16 cellular contexts compared by ENCODE assay signal in genomic region chr6:89481695-89482094, GRCh38. TPM values are rescaled to one million over a fixed set of nuclear protein-coding genes. Genes with fewer than 3 reads are reported as not detected.
DNase-seq lines count a peak whose midpoint lies in the region; TF ChIP-seq lines count a peak whose summit lies in the region.
"Had no signal": no experiment of that assay in that cellular context is flagged by ENCODE, and none has a peak within 500 bp of the region (broad histone marks: within the 10 kb centered on the region; RNA-seq: fewer than 3 reads in every experiment).

No MANE protein-coding gene starts in this region.

- H3K79me1 ChIP-seq in H9 (ENCODE audit: insufficient read depth, low read depth, low read length, poor library complexity, severe bottlenecking), result no peaks in the 10 kb centered on the region

- no peaks in the 10 kb centered on the region for H3K27me3 Mint-ChIP-seq in H9 (ENCODE audit: low read depth)
- H3K27me3 Mint-ChIP-seq in chondrocyte (ENCODE audit: low read depth), result no peaks in the 10 kb centered on the region
- H3K27me3 Mint-ChIP-seq in neural progenitor cell (ENCODE audit: insufficient read depth, low read depth), result peaks cover 4% of the 10 kb centered on the region

- H3K36me3 Mint-ChIP-seq in H9 (ENCODE audit: insufficient read depth in 1 of 3, low read depth in 3 of 3) (no peaks in the 10 kb centered on the region), chondrocyte (ENCODE audit: low read depth) (no peaks in the 10 kb centered on the region), neural progenitor cell (peaks cover 2% of the 10 kb centered on the region)

- H3K79me2 ChIP-seq in H9 (ENCODE audit: insufficient read depth, low read length), result no peaks in the 10 kb centered on the region
- no peaks in the 10 kb centered on the region for H3K79me2 ChIP-seq in Loucy (ENCODE audit: insufficient read depth, low read length)
- H3K79me2 ChIP-seq in neural progenitor cell (ENCODE audit: low read depth), result peaks cover 4% of the 10 kb centered on the region

- H3K4me1 Mint-ChIP-seq in H9 (peaks cover 32 to 41% of the 10 kb centered on the region in 2 experiments), chondrocyte (ENCODE audit: low read depth) (peaks cover 49% of the 10 kb centered on the region), neural progenitor cell (peaks cover 41% of the 10 kb centered on the region)

- no peaks in the 10 kb centered on the region for H3K27me3 ChIP-seq in H9 (ENCODE audit: insufficient read depth, low read length)
- no peaks in the 10 kb centered on the region for H3K27me3 ChIP-seq in Loucy (ENCODE audit: insufficient read depth, low read length, poor library complexity, severe bottlenecking)
- H3K27me3 ChIP-seq in neural progenitor cell, result no peaks in the 10 kb centered on the region
- H3K27me3 ChIP-seq: SJCRH30 had no signal

- no peaks in the 10 kb centered on the region for H3K9me2 ChIP-seq in Loucy (replicated peaks; ENCODE audit: low read depth, low read length)

- no peak overlapping the region for H2BK120ac ChIP-seq in H9 (ENCODE audit: low read depth, low read length, poor library complexity, severe bottlenecking)

- no peaks in the 10 kb centered on the region for H3K23me2 ChIP-seq in H9 (ENCODE audit: insufficient read length, low read depth, low read length, poor library complexity, severe bottlenecking)

- H4K5ac ChIP-seq in H9 (ENCODE audit: insufficient read length, low read depth, low read length), result no peak overlapping the region

- H2BK12ac ChIP-seq in H9 (ENCODE audit: insufficient read length, low read depth, low read length), result no peak overlapping the region

- H3K4me2 ChIP-seq in H9 (ENCODE audit: insufficient read depth, insufficient read length, low read length), result no peak overlapping the region
- no peak overlapping the region for H3K4me2 ChIP-seq in Loucy (ENCODE audit: low read depth, low read length, poor library complexity, severe bottlenecking)
- H3K4me2 ChIP-seq in neural progenitor cell, result no peak overlapping the region

- H4K20me1 ChIP-seq in H9 (ENCODE audit: control insufficient read depth, insufficient read depth, insufficient read length), result no peaks in the 10 kb centered on the region
- H4K20me1 ChIP-seq in Loucy (ENCODE audit: insufficient read depth, low read length, poor library complexity, severe bottlenecking), result no peaks in the 10 kb centered on the region
- H4K20me1 ChIP-seq in neural progenitor cell (ENCODE audit: low read depth), result peaks cover 22% of the 10 kb centered on the region

- H3K9ac ChIP-seq in H9 (ENCODE audit: extremely low read depth, insufficient read length, low read length) (no peak overlapping the region), Loucy (ENCODE audit: low read depth, low read length, poor library complexity, severe bottlenecking) (no peak overlapping the region), neural progenitor cell (no peak overlapping the region)

- WGBS in H9 (ENCODE audit: extremely low coverage, insufficient read length, low lambda C conversion rate), result no CpG with 5 or more reads among the region's 1 CpG

- no peak overlapping the region for H2AK5ac ChIP-seq in H9 (ENCODE audit: insufficient read length, low read length)

- no peak overlapping the region for H4K8ac ChIP-seq in H9 (replicated peaks; ENCODE audit: insufficient read length, low read depth, low read length)

- H3T11ph ChIP-seq in H9 (ENCODE audit: low read length), result no peak overlapping the region

- no peak overlapping the region for H3K18ac ChIP-seq in H9 (ENCODE audit: insufficient read length, low read depth, low read length)

- H3K27ac Mint-ChIP-seq in H9, result peak overlapping the region in 2 of 3 experiments; percentile 9 to 29; a peak in 3 of 7 replicates
- peak overlapping the region; percentile 76 for H3K27ac Mint-ChIP-seq in chondrocyte (ENCODE audit: unreplicated experiment)
- peak overlapping the region; percentile 58 for H3K27ac Mint-ChIP-seq in neural progenitor cell
- H3K27ac Mint-ChIP-seq: IgD-negative memory B cell had no signal

- no peak overlapping the region for H3K56ac ChIP-seq in H9 (ENCODE audit: insufficient read length, low read depth, low read length)

- H3F3A ChIP-seq in Loucy (ENCODE audit: low read depth) (no peaks in the 10 kb centered on the region), neural progenitor cell (ENCODE audit: low read depth) (peaks cover 16% of the 10 kb centered on the region)

- H3K9me3 Mint-ChIP-seq in H9, result no peaks in the 10 kb centered on the region; a peak in 1 of 5 replicates
- no peaks in the 10 kb centered on the region for H3K9me3 Mint-ChIP-seq in chondrocyte (ENCODE audit: low read depth)
- peaks cover 2% of the 10 kb centered on the region for H3K9me3 Mint-ChIP-seq in neural progenitor cell
- H3K9me3 Mint-ChIP-seq: IgD-negative memory B cell had no signal

- no peak overlapping the region for H2BK5ac ChIP-seq in H9 (ENCODE audit: insufficient read length, low read length)

- H3K23ac ChIP-seq in H9 (ENCODE audit: insufficient read length, low read depth, low read length), result no peak overlapping the region

- H3K4ac ChIP-seq in H9 (ENCODE audit: low read depth, low read length), result no peak overlapping the region

- no peak overlapping the region for H2BK15ac ChIP-seq in H9 (ENCODE audit: low read depth, low read length)

- H2AFZ ChIP-seq in H9 (ENCODE audit: low read length) (no peak overlapping the region), Loucy (ENCODE audit: low read length) (no peak overlapping the region), neural progenitor cell (replicated peaks) (no peak overlapping the region)

- no peak overlapping the region for H2BK20ac ChIP-seq in H9 (ENCODE audit: low read depth, low read length, poor library complexity, severe bottlenecking)

- DNase-seq in H9 (no peak), chondrocyte (ENCODE audit: low spot score) (no peak), neural progenitor cell (ENCODE audit: low spot score) (no peak), AG08395 (ENCODE audit: low spot score) (no peak), NCI-H1436 (lab: John Stamatoyannopoulos, UW) (no peak), HuH-7 (ENCODE audit: low spot score) (no peak)
- DNase-seq: ACHN, COR-L47, DMS79, NCI-H2029, NCI-H510A treated with DMSO at 0.1 percent for 48 hours, SJCRH30, SW 1271 had no signal

- H3K14ac ChIP-seq in H9 (ENCODE audit: insufficient read depth, low read length), result no peak overlapping the region

- no peak for TF ChIP-seq CTCF in H9 (conservative IDR thresholded peaks at IDR 0.05)
- peak; percentile 30 for TF ChIP-seq CTCF in Loucy (conservative IDR thresholded peaks at IDR 0.05; ENCODE audit: low read length)
- no peak for TF ChIP-seq CTCF in chondrocyte (IDR thresholded peaks at IDR 0.05)
- no peak for TF ChIP-seq CTCF in neural progenitor cell (IDR thresholded peaks at IDR 0.05)

- no peaks in the 10 kb centered on the region for H3K9me3 ChIP-seq in H9 (ENCODE audit: control insufficient read depth, low read depth, low read length)
- H3K9me3 ChIP-seq in Loucy (ENCODE audit: insufficient read depth, low read depth, low read length), result no peaks in the 10 kb centered on the region
- no peaks in the 10 kb centered on the region for H3K9me3 ChIP-seq in neural progenitor cell (ENCODE audit: low read depth)
- H3K9me3 ChIP-seq: HAP-1, SJCRH30 had no signal

- H3K4me1 ChIP-seq in H9 (ENCODE audit: insufficient read depth, low read length), result no peaks in the 10 kb centered on the region; the same call in 1 of the 2 replicates
- H3K4me1 ChIP-seq in Loucy (ENCODE audit: insufficient read depth, low read length, poor library complexity, severe bottlenecking), result no peaks in the 10 kb centered on the region
- H3K4me1 ChIP-seq in neural progenitor cell, result peaks cover 47% of the 10 kb centered on the region
- H3K4me1 ChIP-seq: SJCRH30 had no signal

- no peak overlapping the region for H4K91ac ChIP-seq in H9 (ENCODE audit: insufficient read length, low read depth, low read length)

- H3K4me3 Mint-ChIP-seq in H9 (no peak overlapping the region), chondrocyte (ENCODE audit: unreplicated experiment) (no peak overlapping the region), neural progenitor cell (no peak overlapping the region)
- H3K4me3 Mint-ChIP-seq: IgD-negative memory B cell had no signal

- H3K27ac ChIP-seq in H9 (ENCODE audit: insufficient read length, low read depth, low read length) (no peak overlapping the region), neural progenitor cell (no peak overlapping the region)
- H3K27ac ChIP-seq: SJCRH30 had no signal

- H3K36me3 ChIP-seq in Loucy (ENCODE audit: insufficient read depth, low read length) (no peaks in the 10 kb centered on the region), neural progenitor cell (no peaks in the 10 kb centered on the region)
- H3K36me3 ChIP-seq: HAP-1, SJCRH30 had no signal

- H3K4me3 ChIP-seq in Loucy (ENCODE audit: low read length, poor library complexity, severe bottlenecking) (no peak overlapping the region), neural progenitor cell (no peak overlapping the region)
- H3K4me3 ChIP-seq: HAP-1, SJCRH30 had no signal

RNA-seq across cellular contexts. Expression of gene ANKRD6, which starts 48.7 kb away (rescaled TPM):
- 5.4 and 5.6 TPM in 2 replicates for total RNA-seq in H9 (2021)
- 22.4 to 31.3 TPM (median 28.7 TPM) in 3 replicates for total RNA-seq in chondrocyte
- 36.3 and 45.0 TPM in 2 replicates for total RNA-seq in neural progenitor cell (ENCODE audit: low replicate concordance)

Comparison
In these comparisons a context has a peak if more than half of its experiments do, and no peak if none do; other contexts are left out.
1. H3K27ac Mint-ChIP-seq: peak in every context shown above with its lines; median percentile 76 in chondrocyte; 58 in neural progenitor cell; 19 in H9.